In the genomic region with DNA sequence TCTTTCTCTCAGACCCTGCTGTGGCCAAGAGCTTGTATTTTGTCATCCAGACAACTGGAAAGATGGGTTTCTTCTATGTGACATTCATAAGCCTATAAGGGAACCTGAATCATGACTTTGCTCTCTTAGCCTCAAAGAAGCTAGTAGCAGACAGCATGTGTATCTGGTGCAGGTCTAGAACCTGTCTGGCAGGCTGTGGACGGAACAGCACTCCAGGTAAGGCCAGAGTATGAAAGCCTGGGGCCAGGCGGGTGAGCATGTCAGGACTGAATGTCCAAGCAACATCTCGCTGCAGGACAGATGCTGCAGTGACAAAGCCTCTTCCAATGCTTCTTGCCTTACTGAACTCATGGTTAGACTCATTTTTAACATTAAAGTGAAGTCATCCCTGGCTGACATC, we compare ENCODE assay signal across 29 cellular contexts. TPM values are rescaled to one million over a fixed set of nuclear protein-coding genes. Genes with fewer than 3 reads are reported as not detected.
"Had no signal": no experiment of that assay in that cellular context is flagged by ENCODE, and none has a peak within 500 bp of the region (broad histone marks: within the 10 kb centered on the region; RNA-seq: fewer than 3 reads in every experiment).

No MANE protein-coding gene starts in this region.

- H3K4me3 Mint-ChIP-seq: effector memory CD8-positive, alpha-beta T cell; naive thymus-derived CD4-positive, alpha-beta T cell; nephron; neural progenitor cell; stimulated activated memory B cell treated with anti-CD40 and anti-IgM and Interleukin-4, amounts not matched to agents 10 μg/mL and 1 μg/mL and 100 μg/mL, for 72 hours had no signal

- H3K36me3 Mint-ChIP-seq: naive thymus-derived CD4-positive, alpha-beta T cell; stimulated activated memory B cell treated with anti-CD40 and anti-IgM and Interleukin-4, amounts not matched to agents 10 μg/mL and 1 μg/mL and 100 μg/mL, for 72 hours had no signal

- H3K4me1 Mint-ChIP-seq: stimulated activated memory B cell treated with anti-CD40 and anti-IgM and Interleukin-4, amounts not matched to agents 10 μg/mL and 1 μg/mL and 100 μg/mL, for 72 hours had no signal

- H3K27me3 Mint-ChIP-seq: stimulated activated memory B cell treated with anti-CD40 and anti-IgM and Interleukin-4, amounts not matched to agents 10 μg/mL and 1 μg/mL and 100 μg/mL, for 72 hours had no signal

- H3K27ac ChIP-seq: foreskin keratinocyte, heart left ventricle, hepatocyte, left lung, neural progenitor cell, psoas muscle, sigmoid colon, testis, tibial artery, upper lobe of right lung, uterus had no signal

- H3K36me3 ChIP-seq: heart left ventricle, left lung, neural progenitor cell, tibial artery, upper lobe of right lung, uterus had no signal

- H3K4me3 ChIP-seq: gastroesophageal sphincter, heart left ventricle, hepatocyte, left lung, neural progenitor cell, psoas muscle, sigmoid colon, testis, tibial artery, upper lobe of right lung, uterus had no signal

- H3K27me3 ChIP-seq: foreskin keratinocyte, gastroesophageal sphincter, heart left ventricle, hepatocyte, left lung, neural progenitor cell, sigmoid colon, testis, tibial artery, upper lobe of right lung, uterus had no signal

- H3K9me3 Mint-ChIP-seq: effector memory CD8-positive, alpha-beta T cell; naive thymus-derived CD4-positive, alpha-beta T cell; nephron; stimulated activated memory B cell treated with anti-CD40 and anti-IgM and Interleukin-4, amounts not matched to agents 10 μg/mL and 1 μg/mL and 100 μg/mL, for 72 hours had no signal

- ATAC-seq: effector memory CD8-positive, alpha-beta T cell; foreskin keratinocyte; gastroesophageal sphincter; heart left ventricle; left cardiac atrium; left lung; naive thymus-derived CD4-positive, alpha-beta T cell; psoas muscle; right cardiac atrium; stimulated activated memory B cell treated with anti-CD40 and anti-IgM and Interleukin-4, amounts not matched to agents 10 μg/mL and 1 μg/mL and 100 μg/mL, for 72 hours; stimulated activated naive CD8-positive, alpha-beta T cell treated with anti-CD3 and anti-CD28 coated beads, Interleukin-15, Interleukin-2, amounts not matched to agents 100 U/mL and 50 U/mL, for 24 hours; upper lobe of right lung had no signal

- H3K9me3 ChIP-seq: left lung, psoas muscle, sigmoid colon, testis, tibial artery, upper lobe of right lung, uterus had no signal

- H3K27ac Mint-ChIP-seq: naive thymus-derived CD4-positive, alpha-beta T cell; nephron; neural progenitor cell; stimulated activated memory B cell treated with anti-CD40 and anti-IgM and Interleukin-4, amounts not matched to agents 10 μg/mL and 1 μg/mL and 100 μg/mL, for 72 hours had no signal

- FAIRE-seq: endometrium had no signal

- H3K4me1 ChIP-seq: neural progenitor cell had no signal

- DNase-seq: cortex of kidney; effector memory CD8-positive, alpha-beta T cell; foreskin keratinocyte; heart left ventricle; left cardiac atrium; left lung; mesendoderm; midbrain; naive thymus-derived CD4-positive, alpha-beta T cell; nucleus accumbens; posterior cingulate gyrus; psoas muscle; right cardiac atrium; sigmoid colon; stimulated activated CD4-positive, alpha-beta T cell treated with anti-CD3 and anti-CD28 coated beads, Interleukin-2, amount 100 ng/mL, for 24 hours; stimulated activated CD4-positive, alpha-beta T cell treated with anti-CD3 and anti-CD28 coated beads, Interleukin-4, amount 100 ng/mL, for 24 hours; stimulated activated naive CD8-positive, alpha-beta T cell treated with anti-CD3 and anti-CD28 coated beads, Interleukin-15, Interleukin-2, amounts not matched to agents 100 U/mL and 50 U/mL, for 24 hours; substantia nigra; testis; tibial artery; upper lobe of right lung; uterus had no signal

RNA-seq across cellular contexts. Expression of gene AKNAD1, which starts 32.8 kb away (rescaled TPM):
- total RNA-seq: left cardiac atrium; left lung; naive thymus-derived CD4-positive, alpha-beta T cell; renal cortical epithelial cell; right cardiac atrium had no signal
- polyA plus RNA-seq: hepatocyte; naive thymus-derived CD4-positive, alpha-beta T cell; right cardiac atrium had no signal
